Comparison of ENCODE assay signal across 1 cellular context in the genomic region with DNA sequence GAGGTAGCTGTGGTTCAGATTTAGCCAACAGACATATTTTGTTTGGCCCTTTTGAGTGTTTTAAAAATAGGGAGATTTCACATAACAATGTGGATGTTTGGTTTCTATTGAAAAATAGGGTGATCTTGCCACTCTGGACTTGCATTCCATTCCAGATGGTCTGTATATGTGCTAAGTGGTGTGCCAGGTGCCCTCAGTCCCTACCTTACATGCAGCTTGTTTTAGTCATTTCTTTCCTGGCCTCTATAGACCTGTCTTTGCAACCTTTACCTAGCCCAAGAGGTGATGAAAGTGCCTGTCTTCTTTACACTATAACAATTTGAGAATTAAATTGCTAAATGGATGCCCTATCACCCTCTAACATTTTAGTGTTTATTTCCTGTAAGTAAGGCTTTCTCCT.
TF ChIP-seq lines count a peak whose summit lies in the region.

No MANE protein-coding gene starts in this region.

TF ChIP-seq in GM12878, 131 proteins besides CTCF, POLR2A, EP300 and RAD21:
- TF ChIP-seq SMARCA5 (IDR thresholded peaks at IDR 0.05) (no peak), TAF1 (IDR thresholded peaks at IDR 0.05; ENCODE audit: borderline replicate concordance, low read depth, low read length) (no peak), ZNF207 (IDR thresholded peaks at IDR 0.05; ENCODE audit: borderline replicate concordance) (no peak), ZBED1 (IDR thresholded peaks at IDR 0.05; ENCODE audit: borderline replicate concordance) (no peak), SP1 (IDR thresholded peaks at IDR 0.05; ENCODE audit: low read depth, low read length) (no peak), ZSCAN29 (IDR thresholded peaks at IDR 0.05) (no peak), RBBP5 (conservative IDR thresholded peaks at IDR 0.05) (no peak), FOS (IDR thresholded peaks at IDR 0.05; ENCODE audit: borderline replicate concordance, extremely low read depth, insufficient read length) (no peak)
- TF ChIP-seq, protein P1, sequence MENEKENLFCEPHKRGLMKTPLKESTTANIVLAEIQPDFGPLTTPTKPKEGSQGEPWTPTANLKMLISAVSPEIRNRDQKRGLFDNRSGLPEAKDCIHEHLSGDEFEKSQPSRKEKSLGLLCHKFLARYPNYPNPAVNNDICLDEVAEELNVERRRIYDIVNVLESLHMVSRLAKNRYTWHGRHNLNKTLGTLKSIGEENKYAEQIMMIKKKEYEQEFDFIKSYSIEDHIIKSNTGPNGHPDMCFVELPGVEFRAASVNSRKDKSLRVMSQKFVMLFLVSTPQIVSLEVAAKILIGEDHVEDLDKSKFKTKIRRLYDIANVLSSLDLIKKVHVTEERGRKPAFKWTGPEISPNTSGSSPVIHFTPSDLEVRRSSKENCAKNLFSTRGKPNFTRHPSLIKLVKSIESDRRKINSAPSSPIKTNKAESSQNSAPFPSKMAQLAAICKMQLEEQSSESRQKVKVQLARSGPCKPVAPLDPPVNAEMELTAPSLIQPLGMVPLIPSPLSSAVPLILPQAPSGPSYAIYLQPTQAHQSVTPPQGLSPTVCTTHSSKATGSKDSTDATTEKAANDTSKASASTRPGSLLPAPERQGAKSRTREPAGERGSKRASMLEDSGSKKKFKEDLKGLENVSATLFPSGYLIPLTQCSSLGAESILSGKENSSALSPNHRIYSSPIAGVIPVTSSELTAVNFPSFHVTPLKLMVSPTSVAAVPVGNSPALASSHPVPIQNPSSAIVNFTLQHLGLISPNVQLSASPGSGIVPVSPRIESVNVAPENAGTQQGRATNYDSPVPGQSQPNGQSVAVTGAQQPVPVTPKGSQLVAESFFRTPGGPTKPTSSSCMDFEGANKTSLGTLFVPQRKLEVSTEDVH (IDR thresholded peaks at IDR 0.05; ENCODE audit: low read depth, partially characterized antibody), result no peak
- TF ChIP-seq, protein P2, sequence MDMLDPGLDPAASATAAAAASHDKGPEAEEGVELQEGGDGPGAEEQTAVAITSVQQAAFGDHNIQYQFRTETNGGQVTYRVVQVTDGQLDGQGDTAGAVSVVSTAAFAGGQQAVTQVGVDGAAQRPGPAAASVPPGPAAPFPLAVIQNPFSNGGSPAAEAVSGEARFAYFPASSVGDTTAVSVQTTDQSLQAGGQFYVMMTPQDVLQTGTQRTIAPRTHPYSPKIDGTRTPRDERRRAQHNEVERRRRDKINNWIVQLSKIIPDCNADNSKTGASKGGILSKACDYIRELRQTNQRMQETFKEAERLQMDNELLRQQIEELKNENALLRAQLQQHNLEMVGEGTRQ (IDR thresholded peaks at IDR 0.05; ENCODE audit: borderline replicate concordance, low read depth, low read length), result no peak
- TF ChIP-seq, protein P3, sequence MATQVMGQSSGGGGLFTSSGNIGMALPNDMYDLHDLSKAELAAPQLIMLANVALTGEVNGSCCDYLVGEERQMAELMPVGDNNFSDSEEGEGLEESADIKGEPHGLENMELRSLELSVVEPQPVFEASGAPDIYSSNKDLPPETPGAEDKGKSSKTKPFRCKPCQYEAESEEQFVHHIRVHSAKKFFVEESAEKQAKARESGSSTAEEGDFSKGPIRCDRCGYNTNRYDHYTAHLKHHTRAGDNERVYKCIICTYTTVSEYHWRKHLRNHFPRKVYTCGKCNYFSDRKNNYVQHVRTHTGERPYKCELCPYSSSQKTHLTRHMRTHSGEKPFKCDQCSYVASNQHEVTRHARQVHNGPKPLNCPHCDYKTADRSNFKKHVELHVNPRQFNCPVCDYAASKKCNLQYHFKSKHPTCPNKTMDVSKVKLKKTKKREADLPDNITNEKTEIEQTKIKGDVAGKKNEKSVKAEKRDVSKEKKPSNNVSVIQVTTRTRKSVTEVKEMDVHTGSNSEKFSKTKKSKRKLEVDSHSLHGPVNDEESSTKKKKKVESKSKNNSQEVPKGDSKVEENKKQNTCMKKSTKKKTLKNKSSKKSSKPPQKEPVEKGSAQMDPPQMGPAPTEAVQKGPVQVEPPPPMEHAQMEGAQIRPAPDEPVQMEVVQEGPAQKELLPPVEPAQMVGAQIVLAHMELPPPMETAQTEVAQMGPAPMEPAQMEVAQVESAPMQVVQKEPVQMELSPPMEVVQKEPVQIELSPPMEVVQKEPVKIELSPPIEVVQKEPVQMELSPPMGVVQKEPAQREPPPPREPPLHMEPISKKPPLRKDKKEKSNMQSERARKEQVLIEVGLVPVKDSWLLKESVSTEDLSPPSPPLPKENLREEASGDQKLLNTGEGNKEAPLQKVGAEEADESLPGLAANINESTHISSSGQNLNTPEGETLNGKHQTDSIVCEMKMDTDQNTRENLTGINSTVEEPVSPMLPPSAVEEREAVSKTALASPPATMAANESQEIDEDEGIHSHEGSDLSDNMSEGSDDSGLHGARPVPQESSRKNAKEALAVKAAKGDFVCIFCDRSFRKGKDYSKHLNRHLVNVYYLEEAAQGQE (IDR thresholded peaks at IDR 0.05; ENCODE audit: low read depth, low read length), result no peak
- TF ChIP-seq, protein P4, sequence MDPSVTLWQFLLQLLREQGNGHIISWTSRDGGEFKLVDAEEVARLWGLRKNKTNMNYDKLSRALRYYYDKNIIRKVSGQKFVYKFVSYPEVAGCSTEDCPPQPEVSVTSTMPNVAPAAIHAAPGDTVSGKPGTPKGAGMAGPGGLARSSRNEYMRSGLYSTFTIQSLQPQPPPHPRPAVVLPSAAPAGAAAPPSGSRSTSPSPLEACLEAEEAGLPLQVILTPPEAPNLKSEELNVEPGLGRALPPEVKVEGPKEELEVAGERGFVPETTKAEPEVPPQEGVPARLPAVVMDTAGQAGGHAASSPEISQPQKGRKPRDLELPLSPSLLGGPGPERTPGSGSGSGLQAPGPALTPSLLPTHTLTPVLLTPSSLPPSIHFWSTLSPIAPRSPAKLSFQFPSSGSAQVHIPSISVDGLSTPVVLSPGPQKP (IDR thresholded peaks at IDR 0.05; ENCODE audit: low read depth, low read length), result no peak
